18 cellular contexts compared by ENCODE assay signal in genomic region chr6:162497371-162497770, GRCh38.
DNase-seq lines count a peak whose midpoint lies in the region; ATAC-seq lines count a peak whose summit lies in the region.
"Had no signal": no experiment of that assay in that cellular context is flagged by ENCODE, and none has a peak within 500 bp of the region (broad histone marks: within the 10 kb centered on the region; RNA-seq: fewer than 3 reads in every experiment).

No MANE protein-coding gene starts in this region.

- DNase-seq in Ammon's horn (ENCODE audit: low spot score) (peak; percentile 62), head of caudate nucleus (peak in 26 of 42 donors; percentile 6 to 63 (median 36)), neuronal stem cell (ENCODE audit: low spot score) (no peak), superior temporal gyrus (ENCODE audit: extremely low spot score) (peak; percentile 56), germinal center (ENCODE audit: low spot score) (no peak)
- DNase-seq: AML-193; CD4-positive, alpha-beta memory T cell; DMS153; DMS79; GDM1; GM23248; IMR-90 had no signal

- no peak overlapping the region for H2BK5ac ChIP-seq in neuronal stem cell (ENCODE audit: low read length)

- no peak overlapping the region for H4K8ac ChIP-seq in neuronal stem cell (ENCODE audit: low read depth, low read length)

- no peak overlapping the region for H3K23ac ChIP-seq in neuronal stem cell (ENCODE audit: low read depth, low read length, poor library complexity)

- H3K4ac ChIP-seq in neuronal stem cell (ENCODE audit: low read length) = no peak overlapping the region

- no peak overlapping the region for H2BK12ac ChIP-seq in neuronal stem cell (ENCODE audit: low read length)

- WGBS in neuronal stem cell (ENCODE audit: extremely low coverage in 2 of 2, insufficient read length in 2 of 2, insufficient replicate concordance in 1 of 2), 2 donors = no CpG with 5 or more reads among the region's 5 CpGs

- H2AK5ac ChIP-seq in neuronal stem cell (ENCODE audit: low read depth, low read length) = no peak overlapping the region

- H3K27ac ChIP-seq in neuronal stem cell (replicated peaks; ENCODE audit: low read length) = no peak overlapping the region
- H3K27ac ChIP-seq: 22Rv1, A549, BLaER1, GM23248 had no signal

- no peaks in the 10 kb centered on the region for H3K79me1 ChIP-seq in neuronal stem cell (ENCODE audit: low read depth, low read length)

- no peaks in the 10 kb centered on the region for H3K27me3 ChIP-seq in neuronal stem cell (ENCODE audit: control insufficient read depth in 3 of 3, insufficient read depth in 3 of 3, low read depth in 1 of 3, low read length in 3 of 3)
- H3K27me3 ChIP-seq: BLaER1 had no signal

- peaks cover 0 to 3% of the 10 kb centered on the region in 2 donors for H3K4me1 ChIP-seq in neuronal stem cell (ENCODE audit: control insufficient read depth in 2 of 2, insufficient read depth in 1 of 2, low read depth in 1 of 2, low read length in 2 of 2)
- H3K4me1 ChIP-seq: A549, BLaER1, HAP-1 had no signal

- no peak overlapping the region for H3K14ac ChIP-seq in neuronal stem cell (ENCODE audit: low read length)

- ATAC-seq in HG02678 (IDR thresholded peaks at IDR 0.05; ENCODE audit: unreplicated experiment) (no peak), HG03565 (IDR thresholded peaks at IDR 0.05; ENCODE audit: unreplicated experiment) (no peak)
- ATAC-seq: A549 had no signal

- no peak overlapping the region for H3K4me3 ChIP-seq in neuronal stem cell (ENCODE audit: low read length in 2 of 2)
- H3K4me3 ChIP-seq: A549, BLaER1, GM23248, HAP-1 had no signal

- no peak overlapping the region for H2BK15ac ChIP-seq in neuronal stem cell (ENCODE audit: low read length)

- no peak overlapping the region for H3K4me2 ChIP-seq in neuronal stem cell (ENCODE audit: insufficient read depth, low read length, poor library complexity, severe bottlenecking)
- H3K4me2 ChIP-seq: A549, BLaER1 had no signal

- intact Hi-C loops in head of caudate nucleus (cut with DNase I) = no loop called here

- no peak overlapping the region for H3K18ac ChIP-seq in neuronal stem cell (ENCODE audit: low read length)

- H2BK120ac ChIP-seq in neuronal stem cell (ENCODE audit: low read depth, low read length) = no peak overlapping the region

- no peaks in the 10 kb centered on the region for H3K9me3 ChIP-seq in neuronal stem cell (replicated peaks in 1 of 2; ENCODE audit: control insufficient read depth in 2 of 2, insufficient read depth in 1 of 2, low read depth in 1 of 2, low read length in 2 of 2)
- H3K9me3 ChIP-seq: A549, BLaER1, HAP-1 had no signal

- H4K91ac ChIP-seq in neuronal stem cell (ENCODE audit: low read depth, low read length, poor library complexity) = no peak overlapping the region

- H3K36me3 ChIP-seq in neuronal stem cell (replicated peaks in 1 of 2; ENCODE audit: control insufficient read depth in 2 of 2, insufficient read depth in 2 of 2, low read length in 2 of 2) = no peaks in the 10 kb centered on the region
- H3K36me3 ChIP-seq: BLaER1, HAP-1 had no signal

- H2AFZ ChIP-seq in neuronal stem cell (ENCODE audit: low read length) = peak overlapping the region; percentile 7
- H2AFZ ChIP-seq: GM23248 had no signal

- no peak overlapping the region for H3K9ac ChIP-seq in neuronal stem cell (ENCODE audit: low read depth, low read length, poor library complexity)
- H3K9ac ChIP-seq: BLaER1, GM23248 had no signal

Comparison
In these comparisons a context has a peak if more than half of its experiments do, and no peak if none do; other contexts are left out.
1. DNase-seq: peak in Ammon's horn (single experiment), head of caudate nucleus (26 of 42) and superior temporal gyrus (single experiment); none in neuronal stem cell (single experiment) and germinal center (single experiment).